ENCODE assay signal across 8 cellular contexts in the genomic region with DNA sequence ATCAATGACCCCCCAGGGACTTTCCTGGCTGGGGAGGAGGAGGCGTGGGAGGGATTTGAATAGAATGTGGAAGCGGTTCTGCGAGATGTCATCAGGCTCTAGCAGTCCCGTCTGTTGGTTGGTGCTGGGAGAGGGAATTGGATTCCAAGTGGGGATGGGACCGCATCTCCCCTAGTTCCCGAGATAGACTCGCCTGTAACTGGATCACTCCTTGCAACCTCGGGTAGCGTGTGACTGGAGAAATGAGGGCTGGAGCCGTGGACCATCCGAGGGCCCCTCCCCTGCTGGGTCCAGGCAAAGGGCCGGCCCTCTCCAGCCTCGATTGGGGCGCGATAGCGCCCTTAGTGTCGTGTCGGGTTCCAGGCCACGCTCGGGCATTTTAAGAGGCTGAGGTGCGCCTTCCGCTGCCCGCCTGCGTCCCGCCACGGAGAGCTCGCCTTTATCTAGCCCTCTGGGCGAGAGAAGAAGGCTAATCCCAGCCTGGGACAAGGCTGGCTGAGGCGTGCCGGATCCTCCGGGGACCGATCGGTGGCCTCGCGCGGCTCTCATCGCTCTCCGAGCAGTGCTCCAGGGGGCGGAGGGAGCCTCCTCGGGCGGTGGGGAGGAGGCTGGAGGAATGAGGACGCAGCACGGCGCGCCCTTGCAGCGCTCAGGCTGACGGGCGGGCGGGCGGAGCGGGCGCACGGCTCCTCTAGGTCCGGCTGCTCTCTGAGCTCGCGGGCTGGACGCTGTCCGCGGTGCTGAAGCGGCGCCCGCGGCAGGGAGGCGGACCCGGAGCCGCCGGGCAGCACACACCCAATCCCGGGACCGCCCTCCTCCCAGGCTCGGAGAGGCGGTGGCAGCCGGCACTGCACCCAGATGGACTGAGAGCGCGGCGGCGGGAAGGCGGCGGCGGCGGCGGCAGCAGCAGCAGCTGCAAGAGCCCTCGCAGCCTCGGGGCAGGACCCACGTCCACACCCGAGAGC.
DNase-seq lines count a peak whose midpoint lies in the region; ATAC-seq and TF ChIP-seq lines count a peak whose summit lies in the region.

No MANE protein-coding gene starts in this region.

- peaks cover 11% of the 10 kb centered on the region; the same call in 1 of the 2 replicates for H3K27me3 ChIP-seq in GM23248 (replicated peaks; ENCODE audit: insufficient read depth)
- no peaks in the 10 kb centered on the region for H3K27me3 ChIP-seq in dorsolateral prefrontal cortex

- peak overlapping the region; percentile 80 for H3K4me2 ChIP-seq in GM23248 (ENCODE audit: unreplicated experiment)

- H3K4me1 ChIP-seq in GM23248 (ENCODE audit: insufficient read depth), result peaks cover 9% of the 10 kb centered on the region

- H3K9ac ChIP-seq in GM23248, result no peak overlapping the region

- H2AFZ ChIP-seq in GM23248, result no peak overlapping the region

- H3K9me3 ChIP-seq in GM23248 (ENCODE audit: low read depth), result no peaks in the 10 kb centered on the region

- H3K27ac ChIP-seq in GM23248 (no peak overlapping the region), dorsolateral prefrontal cortex (peak overlapping the region in 37 of 59 donors; percentile 0 to 81 (median 51))

- H3K36me3 ChIP-seq in GM23248 (ENCODE audit: low read depth), result no peaks in the 10 kb centered on the region

- in situ Hi-C loops in GM23248 (cut with MboI), result no loop called here

- DNase-seq in AG10803 (ENCODE audit: low read depth) (peak; percentile 91), GM23248 (peak; percentile 96), NCI-H446 treated with DMSO at 0.1 percent for 48 hours (lab: John Stamatoyannopoulos, UW) (peak; percentile 49), dorsolateral prefrontal cortex (peak; percentile 52 to 89 (median 67)), left kidney (ENCODE audit: low read depth, low spot score) (peak; percentile 98)
- peak; percentile 73 to 77 for DNase-seq in activated CD4-positive, alpha-beta T cell treated with anti-CD3 and anti-CD28 coated beads, Interleukin-2, amount 50 U/mL, for 48 hours
- peak; percentile 79 for DNase-seq in stimulated activated CD4-positive, alpha-beta T cell treated with anti-CD3 and anti-CD28 coated beads, Interleukin-1b, Interleukin-23, amount 100 ng/mL, for 48 hours

- intact Hi-C loops in dorsolateral prefrontal cortex (cut with DNase I), result loop anchor here (5.0 kb wide), 2 partner anchors 70 to 75 kb away; no protein-coding TSS in a partner anchor

- H3F3A ChIP-seq in GM23248 (ENCODE audit: insufficient read depth), result no peaks in the 10 kb centered on the region

- peak overlapping the region; percentile 43 for H3K4me3 ChIP-seq in AG10803 (ENCODE audit: low read length)
- peak overlapping the region; percentile 66 for H3K4me3 ChIP-seq in GM23248
- H3K4me3 ChIP-seq in dorsolateral prefrontal cortex, result peak overlapping the region; percentile 13 to 72 (median 53)

- H4K20me1 ChIP-seq in GM23248 (ENCODE audit: insufficient read depth), result no peaks in the 10 kb centered on the region

- H3K79me2 ChIP-seq in GM23248 (ENCODE audit: insufficient read depth), result no peaks in the 10 kb centered on the region

- 4 to 7% methylated on average over 43 to 65 of the region's 85 CpGs for WGBS in GM23248 (ENCODE audit: low coverage in 1 of 2, low lambda C conversion rate in 2 of 2, missing lambda C conversion rate in 2 of 2), 2 experiments

- no peak for TF ChIP-seq CTCF in AG10803 (conservative IDR thresholded peaks at IDR 0.05; ENCODE audit: low read length)
- TF ChIP-seq CTCF in dorsolateral prefrontal cortex (IDR thresholded peaks at IDR 0.05 in 54 of 56, conservative IDR thresholded peaks at IDR 0.05 in 2 of 56; ENCODE audit: low read depth in 1 of 56, partially characterized antibody in 56 of 56), result peak in 52 of 56 donors; percentile 14 to 66 (median 48)

- H3K9me2 ChIP-seq in GM23248 (ENCODE audit: insufficient read depth), result no peaks in the 10 kb centered on the region

- ATAC-seq in GM18868 (IDR thresholded peaks at IDR 0.05; ENCODE audit: unreplicated experiment), result no peak
